Comparison of ENCODE assay signal across 17 cellular contexts in the genomic region with DNA sequence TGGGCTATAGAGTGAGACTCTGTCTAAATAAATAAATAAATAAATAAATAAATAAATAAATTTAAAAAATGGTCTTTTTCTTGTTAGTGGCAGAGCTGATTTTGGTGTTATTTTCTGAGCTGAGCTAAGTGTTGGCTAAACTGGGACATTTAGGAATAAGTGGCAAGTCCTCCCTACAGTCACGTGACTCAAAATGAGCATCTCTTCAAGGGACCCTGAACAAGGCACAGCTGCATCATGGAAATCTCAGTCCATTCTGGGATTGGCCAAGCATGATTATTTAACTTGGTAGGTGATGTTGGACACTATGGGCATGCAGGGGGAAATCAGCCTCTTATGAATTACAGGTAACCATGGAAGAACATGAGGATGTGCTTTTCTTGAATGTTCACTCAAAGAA. TPM values are rescaled to one million over a fixed set of nuclear protein-coding genes. Genes with fewer than 3 reads are reported as not detected.
DNase-seq lines count a peak whose midpoint lies in the region; ATAC-seq, FAIRE-seq and TF ChIP-seq lines count a peak whose summit lies in the region.
"Had no signal": no experiment of that assay in that cellular context is flagged by ENCODE, and none has a peak within 500 bp of the region (broad histone marks: within the 10 kb centered on the region; RNA-seq: fewer than 3 reads in every experiment).

No MANE protein-coding gene starts in this region.

- POLR2A ChIA-PET in A549 (lab: Yijun Ruan, JAX) (no interaction called here), K562 (lab: Yijun Ruan, JAX) (no interaction called here), MCF 10A (lab: Yijun Ruan, JAX) (interaction anchor here (0.6 kb wide), 1 partner anchor 74 kb away, joined by 3 read pairs; no protein-coding TSS in a partner anchor)

- ATAC-seq in A549 = no peak
- ATAC-seq in K562 = no peak
- no peak for ATAC-seq in lower lobe of right lung
- ATAC-seq: HCT116 had no signal

- H3K79me2 ChIP-seq in K562 (ENCODE audit: control insufficient read depth, insufficient read depth, low read length) = no peaks in the 10 kb centered on the region

- H3K4me1 Mint-ChIP-seq in MCF 10A (ENCODE audit: insufficient read depth, unreplicated experiment) = peaks cover 8% of the 10 kb centered on the region

- WGBS in A549 (ENCODE audit: missing lambda C conversion rate) = 91% methylated on average over 1 of the region's 1 CpG
- 25% methylated on average over 1 of the region's 1 CpG for WGBS in K562 (ENCODE audit: insufficient coverage, low coverage, missing lambda C conversion rate)

- H3K9ac ChIP-seq in K562 (ENCODE audit: insufficient read depth in 1 of 2, low read depth in 2 of 2, low read length in 2 of 2) = no peak overlapping the region

- no peaks in the 10 kb centered on the region for H3K9me1 ChIP-seq in K562 (ENCODE audit: control insufficient read depth, insufficient read depth, low read length)

- no peaks in the 10 kb centered on the region for H3K9me3 Mint-ChIP-seq in MCF 10A (ENCODE audit: unreplicated experiment)
- H3K9me3 Mint-ChIP-seq: CD4-positive, alpha-beta memory T cell had no signal

- CTCF ChIA-PET in A549 (lab: Yijun Ruan, JAX) = interaction anchor here (1.0 kb wide), 1 partner anchor 502 kb away, joined by 3 read pairs; no protein-coding TSS in a partner anchor
- CTCF ChIA-PET in K562 (lab: Yijun Ruan, JAX; ENCODE audit: low intra/inter-chr PET ratio) = no interaction called here
- CTCF ChIA-PET in MCF 10A (lab: Yijun Ruan, JAX) = interaction anchor here (1.1 to 1.8 kb wide), 4 partner anchors 18 to 169 kb away, joined by 3 to 7 read pairs (median 3); no protein-coding TSS in a partner anchor

- BruUV-seq in K562 (replicated peaks; lab: Mats Ljungman, UMichigan) = no TSS peak
- BruUV-seq in MCF 10A (replicated peaks; lab: Mats Ljungman, UMichigan) = no TSS peak

- H3K4me2 ChIP-seq in A549 (no peak overlapping the region), K562 (ENCODE audit: insufficient read depth, low read length) (no peak overlapping the region)

- H3K4me1 ChIP-seq in A549 = peaks cover 9% of the 10 kb centered on the region; the same call in 2 of the 3 replicates
- no peaks in the 10 kb centered on the region for H3K4me1 ChIP-seq in K562 (replicated peaks in 1 of 2; ENCODE audit: control insufficient read depth in 2 of 2, insufficient read depth in 2 of 2, low read length in 2 of 2)
- peaks cover 14% of the 10 kb centered on the region for H3K4me1 ChIP-seq in lower lobe of right lung

- intact Hi-C loops in K562 (cut with micrococcal nuclease) = no loop called here
- intact Hi-C loops in MCF 10A (cut with micrococcal nuclease) = no loop called here
- intact Hi-C loops in lower lobe of right lung (cut with DNase I) = no loop called here

- H3K27ac Mint-ChIP-seq in MCF 10A (ENCODE audit: low read depth, unreplicated experiment) = no peak overlapping the region
- H3K27ac Mint-ChIP-seq: CD4-positive, alpha-beta memory T cell had no signal

- H4K20me1 ChIP-seq in K562 (replicated peaks; ENCODE audit: control insufficient read depth, insufficient read depth, low read length) = no peaks in the 10 kb centered on the region

- TF ChIP-seq CTCF in A549 (IDR thresholded peaks at IDR 0.05) (no peak), K562 (IDR thresholded peaks at IDR 0.05 in 2 of 3, conservative IDR thresholded peaks at IDR 0.05 in 1 of 3; ENCODE audit: insufficient read depth in 2 of 3, low read depth in 1 of 3, low read length in 3 of 3) (no peak), MCF 10A (IDR thresholded peaks at IDR 0.05; ENCODE audit: unreplicated experiment) (no peak), lower lobe of right lung (IDR thresholded peaks at IDR 0.05) (no peak)

- TF ChIP-seq RAD21 in A549 (conservative IDR thresholded peaks at IDR 0.05 in 1 of 2, IDR thresholded peaks at IDR 0.05 in 1 of 2) = no peak
- no peak for TF ChIP-seq RAD21 in K562 (CRISPR knock-in tag; conservative IDR thresholded peaks at IDR 0.05 in 1 of 2, IDR thresholded peaks at IDR 0.05 in 1 of 2)

- no peak overlapping the region for H3K4me3 Mint-ChIP-seq in MCF 10A (ENCODE audit: unreplicated experiment)
- H3K4me3 Mint-ChIP-seq: CD4-positive, alpha-beta memory T cell had no signal

- DNase-seq in A549 (ENCODE audit: low read depth in 1 of 2, low spot score in 1 of 2) = no peak
- no peak for DNase-seq in HTR-8/SVneo (ENCODE audit: insufficient read length, low spot score)
- no peak for DNase-seq in K562 (ENCODE audit: extremely low read depth in 1 of 4, low spot score in 3 of 4)
- no peak for DNase-seq in MCF 10A (ENCODE audit: unreplicated experiment)
- DNase-seq in NCI-H748 (lab: John Stamatoyannopoulos, UW; ENCODE audit: unreplicated experiment) = no peak
- no peak for DNase-seq in lower lobe of right lung
- DNase-seq: 8988T; C1 segment of cervical spinal cord; Calu3; CD4-positive, alpha-beta memory T cell; COR-L47; DND-41; GOT3; H7 had no signal

- TF ChIP-seq EP300 in A549 (IDR thresholded peaks at IDR 0.05) (no peak), K562 (IDR thresholded peaks at IDR 0.05; ENCODE audit: low read length) (no peak)

- H3K27ac ChIP-seq in A549 (no peak overlapping the region), K562 (ENCODE audit: extremely low read depth, low read depth, low read length) (no peak overlapping the region), lower lobe of right lung (no peak overlapping the region)

- in situ Hi-C loops in K562 (cut with MboI) = no loop called here

- H3K27me3 ChIP-seq in K562 (ENCODE audit: control insufficient read depth in 2 of 2, insufficient read depth in 2 of 2, low read length in 2 of 2) (no peaks in the 10 kb centered on the region), lower lobe of right lung (ENCODE audit: low read depth) (no peaks in the 10 kb centered on the region)

- H3K36me3 ChIP-seq in K562 (ENCODE audit: control insufficient read depth, insufficient read depth, low read length) (no peaks in the 10 kb centered on the region), lower lobe of right lung (no peaks in the 10 kb centered on the region)

- H3K4me3 ChIP-seq in A549 (no peak overlapping the region), K562 (no peak overlapping the region), lower lobe of right lung (no peak overlapping the region)

- TF ChIP-seq POLR2A in A549 (IDR thresholded peaks at IDR 0.05; ENCODE audit: low read length) (no peak), K562 (conservative IDR thresholded peaks at IDR 0.05) (no peak)

- no peaks in the 10 kb centered on the region for H3K27me3 Mint-ChIP-seq in MCF 10A (ENCODE audit: insufficient read depth, unreplicated experiment)
- H3K27me3 Mint-ChIP-seq: CD4-positive, alpha-beta memory T cell had no signal

- no peaks in the 10 kb centered on the region for H3K9me3 ChIP-seq in A549
- H3K9me3 ChIP-seq in K562 (replicated peaks; ENCODE audit: control insufficient read depth, insufficient read depth, low read depth, low read length) = no peaks in the 10 kb centered on the region
- no peaks in the 10 kb centered on the region for H3K9me3 ChIP-seq in lower lobe of right lung

- FAIRE-seq in A549 (lab: Jason Lieb, UNC) (no peak), HTR-8/SVneo (lab: Jason Lieb, UNC) (peak; percentile 9), K562 (lab: Jason Lieb, UNC) (no peak)
- FAIRE-seq: G401.6, GM12892 had no signal

- H2AFZ ChIP-seq in K562 (ENCODE audit: low read depth, low read length) = no peak overlapping the region

- H3K36me3 Mint-ChIP-seq in MCF 10A (ENCODE audit: insufficient read depth, unreplicated experiment) = no peaks in the 10 kb centered on the region
- H3K36me3 Mint-ChIP-seq: CD4-positive, alpha-beta memory T cell had no signal

TF ChIP-seq in A549, 52 proteins besides CTCF, POLR2A, EP300 and RAD21:
- TF ChIP-seq ZC3H11A (IDR thresholded peaks at IDR 0.05) (0 out of 2 replicates have a peak, but pooled peaks have one; percentile 18), CEBPB (IDR thresholded peaks at IDR 0.05) (no peak), NFE2L2 (conservative IDR thresholded peaks at IDR 0.05; ENCODE audit: low read length) (no peak)
TF ChIP-seq in A549: peak in this region for 1.

TF ChIP-seq in K562, 482 proteins besides CTCF, POLR2A, EP300 and RAD21 (continues in another document):
- TF ChIP-seq, protein P1, sequence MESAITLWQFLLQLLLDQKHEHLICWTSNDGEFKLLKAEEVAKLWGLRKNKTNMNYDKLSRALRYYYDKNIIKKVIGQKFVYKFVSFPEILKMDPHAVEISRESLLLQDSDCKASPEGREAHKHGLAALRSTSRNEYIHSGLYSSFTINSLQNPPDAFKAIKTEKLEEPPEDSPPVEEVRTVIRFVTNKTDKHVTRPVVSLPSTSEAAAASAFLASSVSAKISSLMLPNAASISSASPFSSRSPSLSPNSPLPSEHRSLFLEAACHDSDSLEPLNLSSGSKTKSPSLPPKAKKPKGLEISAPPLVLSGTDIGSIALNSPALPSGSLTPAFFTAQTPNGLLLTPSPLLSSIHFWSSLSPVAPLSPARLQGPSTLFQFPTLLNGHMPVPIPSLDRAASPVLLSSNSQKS (CRISPR knock-in tag; IDR thresholded peaks at IDR 0.05) = no peak

RNA-seq across cellular contexts. Expression of a gene that starts 42.0 kb away (rescaled TPM):
- polyA plus RNA-seq in A549 (2011; rRNA removed) = 0.44 and 0.53 TPM in 2 replicates
- polyA plus RNA-seq in A549 (2012; cell fraction: cytosol; rRNA removed) = 0.41 and 0.54 TPM in 2 replicates
- 0.54 and 1.0 TPM in 2 replicates for polyA plus RNA-seq in A549 (2012; cell fraction: nucleus; rRNA removed)
- 0.34 to 0.63 TPM (median 0.59 TPM) in 3 replicates for polyA plus RNA-seq in A549 (2017; fragmentation: RNase III; extraction: RNeasy Plus Mini Kit Qiagen cat#74134 plus additional on column Dnase treatment)
- 0.54 TPM in 1 of 2 replicates, not detected in the other for polyA minus RNA-seq in A549 (2011; rRNA and poly(A)+ RNA removed)
- total RNA-seq in K562 (2011; cell fraction: chromatin; rRNA removed; ENCODE audit: low replicate concordance) = 15.5 and 17.1 TPM in 2 replicates
- total RNA-seq in K562 (2011; cell fraction: nucleolus; rRNA removed) = 13.2 and 15.0 TPM in 2 replicates
- 12.4 and 14.3 TPM in 2 replicates for total RNA-seq in K562 (2011; cell fraction: nucleoplasm; rRNA removed)
- 11.8 and 12.8 TPM in 2 replicates for total RNA-seq in K562 (2014; rRNA removed)
- 3.0 and 3.3 TPM in 2 replicates for total RNA-seq in K562 (2014; rRNA removed; fragmentation: Illumina TruSeq; extraction: Trizol)
- total RNA-seq in K562 (2015; rRNA removed; fragmentation: Illumina TruSeq; extraction: Trizol) = 4.2 and 5.6 TPM in 2 replicates
- 6.0 and 6.6 TPM in 2 replicates for total RNA-seq in K562 (2021)
- 0.58 and 2.6 TPM in 2 replicates for polyA plus RNA-seq in K562 (2011; rRNA removed)
- polyA plus RNA-seq in K562 (2011; cell fraction: cytosol; rRNA removed) = 0.43 and 1.7 TPM in 2 replicates
- polyA plus RNA-seq in K562 (2011; cell fraction: nucleus; rRNA removed) = 0.94 and 6.5 TPM in 2 replicates
- 4.1 and 4.4 TPM in 2 replicates for polyA plus RNA-seq in K562 (2012)
- 4.9 and 6.4 TPM in 2 replicates for polyA plus RNA-seq in K562 (2014; fragmentation: Illumina TruSeq; extraction: Trizol)
- polyA plus RNA-seq in K562 (2014; fragmentation: Nextera tagmentation; extraction: Ambion mirVana) = 1 to 10 TPM; 1.7 to 2.0 TPM
- 4.9 and 6.6 TPM in 2 replicates for polyA plus RNA-seq in K562 (2014; rRNA removed)
- polyA minus RNA-seq in K562 (2011; rRNA and poly(A)+ RNA removed) = 0.30 and 2.8 TPM in 2 replicates
- 2.8 TPM in 1 of 2 replicates, not detected in the other for polyA minus RNA-seq in K562 (2011; cell fraction: cytosol; rRNA and poly(A)+ RNA removed)
- 1.3 and 3.5 TPM in 2 replicates for polyA minus RNA-seq in K562 (2011; cell fraction: nucleus; rRNA and poly(A)+ RNA removed)
- not detected in 2 replicates for total RNA-seq in MCF 10A (2022)
- total RNA-seq in lower lobe of right lung = 0.35 TPM
- total RNA-seq: CD4-positive, alpha-beta memory T cell; H7 had no signal
- polyA plus RNA-seq: CD4-positive, alpha-beta memory T cell had no signal
